1 cellular context compared by ENCODE assay signal in genomic region chr6:157381631-157382621, GRCh38.
TF ChIP-seq lines count a peak whose summit lies in the region.

No MANE protein-coding gene starts in this region.

TF ChIP-seq in SK-N-SH treated with all-trans-retinoic acid at 6 μM for 48 hours, 23 proteins besides CTCF, POLR2A, EP300 and RAD21 (continued from another document):
- TF ChIP-seq CSRNP3 (CRISPR knock-in tag; IDR thresholded peaks at IDR 0.05) (no peak), RARB (CRISPR knock-in tag; IDR thresholded peaks at IDR 0.05) (no peak), ESRRG (CRISPR knock-in tag; IDR thresholded peaks at IDR 0.05) (no peak)
